Comparison of ENCODE assay signal across 11 cellular contexts in genomic region chr13:50400930-50401553, GRCh38.
DNase-seq lines count a peak whose midpoint lies in the region; ATAC-seq lines count a peak whose summit lies in the region.
"Had no signal": no experiment of that assay in that cellular context is flagged by ENCODE, and none has a peak within 500 bp of the region (broad histone marks: within the 10 kb centered on the region; RNA-seq: fewer than 3 reads in every experiment).

No MANE protein-coding gene starts in this region.

- peak; percentile 51 for ATAC-seq in left ventricle myocardium superior
- ATAC-seq in HG03565 (IDR thresholded peaks at IDR 0.05; ENCODE audit: unreplicated experiment), result no peak
- no peak for ATAC-seq in HG02588 (IDR thresholded peaks at IDR 0.05; ENCODE audit: unreplicated experiment)

- intact Hi-C loops in left ventricle myocardium superior (cut with micrococcal nuclease), result no loop called here

- DNase-seq in NCI-H2107 treated with DMSO at 0.1 percent for 48 hours (lab: John Stamatoyannopoulos, UW; ENCODE audit: unreplicated experiment), result peak; percentile 45
- no peak for DNase-seq in NCI-H2107 (lab: John Stamatoyannopoulos, UW)
- DNase-seq in left ventricle myocardium superior, result no peak
- peak in 36 of 49 donors; percentile 10 to 82 (median 46) for DNase-seq in substantia nigra (lab: John Stamatoyannopoulos, UW)
- no peak for DNase-seq in T-helper 9 cell
- DNase-seq: 8988T; activated CD4-positive, alpha-beta T cell treated with anti-CD3 and anti-CD28 coated beads for 48 hours; NCI-H2081 treated with DMSO at 0.1 percent for 48 hours had no signal

- peak overlapping the region; percentile 96 for H3K27ac ChIP-seq in angular gyrus (ENCODE audit: low read depth, low read length)
- peak overlapping the region; percentile 90 for H3K27ac ChIP-seq in substantia nigra (ENCODE audit: low read depth, low read length, poor library complexity, severe bottlenecking)

Comparison
In these comparisons a context has a peak if more than half of its experiments do, and no peak if none do; other contexts are left out.
1. DNase-seq: peak in NCI-H2107 treated with DMSO at 0.1 percent for 48 hours (single experiment) and substantia nigra (36 of 49); none in NCI-H2107 (single experiment), left ventricle myocardium superior (single experiment) and T-helper 9 cell (single experiment).